In genomic region chr14:55383541-55384140, GRCh38 we compare ENCODE assay signal across 1 cellular context.
A peak's percentile ranks its signal among the peaks of the same experiment; 100 is the strongest.
TF ChIP-seq lines count a peak whose summit lies in the region.

No MANE protein-coding gene starts in this region.

TF ChIP-seq in K562, 482 proteins besides CTCF, POLR2A, EP300 and RAD21 (continued from another document and continues in another):
- TF ChIP-seq ZBTB40 (IDR thresholded peaks at IDR 0.05) = no peak
- no peak for TF ChIP-seq ZBTB40 (CRISPR knock-in tag; IDR thresholded peaks at IDR 0.05)
- no peak for TF ChIP-seq NKRF (IDR thresholded peaks at IDR 0.05; ENCODE audit: borderline replicate concordance)
- TF ChIP-seq CEBPG (CRISPR knock-in tag; IDR thresholded peaks at IDR 0.05) = no peak
- no peak for TF ChIP-seq CEBPG (tag; conservative IDR thresholded peaks at IDR 0.05 in 1 of 2, IDR thresholded peaks at IDR 0.05 in 1 of 2)
- peak; percentile 57; the same call in 1 of the 2 replicates for TF ChIP-seq ESRRA (IDR thresholded peaks at IDR 0.05; ENCODE audit: borderline replicate concordance, low read depth)
- TF ChIP-seq BRF2 (IDR thresholded peaks at IDR 0.05; ENCODE audit: borderline replicate concordance, insufficient read depth, insufficient read length) = no peak
- peak; percentile 75; the same call in 1 of the 2 replicates for TF ChIP-seq ZBTB9 (CRISPR knock-in tag; IDR thresholded peaks at IDR 0.05)
- no peak for TF ChIP-seq ERF (CRISPR knock-in tag; IDR thresholded peaks at IDR 0.05)
- no peak for TF ChIP-seq TFAM (CRISPR knock-in tag; conservative IDR thresholded peaks at IDR 0.05)
- TF ChIP-seq DPF2 (IDR thresholded peaks at IDR 0.05) = peak; percentile 96
- no peak for TF ChIP-seq ZBED1 (IDR thresholded peaks at IDR 0.05)
- TF ChIP-seq ATF1 (CRISPR knock-in tag; IDR thresholded peaks at IDR 0.05) = no peak
- TF ChIP-seq ATF1 (tag; IDR thresholded peaks at IDR 0.05) = peak; percentile 62
- peak; percentile 72; the same call in 1 of the 2 replicates for TF ChIP-seq JUND (IDR thresholded peaks at IDR 0.05; ENCODE audit: borderline replicate concordance, low read depth, low read length)
- TF ChIP-seq JUND (tag; IDR thresholded peaks at IDR 0.05; ENCODE audit: borderline replicate concordance, low read depth, low read length) = peak; percentile 21; the same call in 1 of the 3 replicates
- TF ChIP-seq ATF4 (CRISPR knock-in tag; IDR thresholded peaks at IDR 0.05) = peak; percentile 41; the same call in 1 of the 2 replicates
- no peak for TF ChIP-seq THAP12 (CRISPR knock-in tag; IDR thresholded peaks at IDR 0.05)
- TF ChIP-seq SMARCE1 (IDR thresholded peaks at IDR 0.05) = peak; percentile 95
- TF ChIP-seq ZNF407 (IDR thresholded peaks at IDR 0.05; ENCODE audit: low read depth) = no peak
- TF ChIP-seq MBD1 (CRISPR knock-in tag; IDR thresholded peaks at IDR 0.05) = no peak
- no peak for TF ChIP-seq MXI1 (IDR thresholded peaks at IDR 0.05; ENCODE audit: low read depth, low read length)
- no peak for TF ChIP-seq GATAD2B (IDR thresholded peaks at IDR 0.05; ENCODE audit: borderline replicate concordance)
- no peak for TF ChIP-seq ZFPM2 (CRISPR knock-in tag; IDR thresholded peaks at IDR 0.05)
- peak; percentile 68; the same call in 1 of the 2 replicates for TF ChIP-seq SMARCC2 (IDR thresholded peaks at IDR 0.05; ENCODE audit: low read depth)
- no peak for TF ChIP-seq PURB (CRISPR knock-in tag; IDR thresholded peaks at IDR 0.05; ENCODE audit: low read depth)
